Comparison of ENCODE assay signal across 1 cellular context in the genomic region with DNA sequence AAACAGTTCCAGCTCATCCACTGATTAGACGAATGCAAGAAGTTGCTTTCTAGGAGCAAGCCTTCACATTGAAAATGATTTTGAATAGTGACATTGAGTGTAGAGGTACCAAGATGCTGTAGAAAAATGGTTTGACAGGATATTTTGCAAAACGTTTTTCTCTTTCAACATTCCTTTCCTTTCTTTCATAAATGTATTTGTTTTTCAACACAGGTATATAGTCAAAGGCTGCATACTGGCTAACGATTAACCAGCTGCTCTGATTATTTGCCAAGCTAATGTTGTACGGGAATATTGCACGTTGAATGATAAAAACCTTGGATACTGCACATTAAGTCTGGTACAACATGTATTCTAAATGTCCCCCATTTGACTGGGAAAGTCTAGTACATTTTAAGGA.
TF ChIP-seq lines count a peak whose summit lies in the region.

No MANE protein-coding gene starts in this region.

TF ChIP-seq in HepG2, 621 proteins besides CTCF, POLR2A, EP300 and RAD21 (continued from another document and continues in another):
- TF ChIP-seq ZNF362 (CRISPR knock-in tag; IDR thresholded peaks at IDR 0.05; ENCODE audit: borderline replicate concordance) (no peak), ERF (CRISPR knock-in tag; IDR thresholded peaks at IDR 0.05) (no peak), ZFX (CRISPR knock-in tag; IDR thresholded peaks at IDR 0.05; ENCODE audit: low read depth) (no peak), ZNF616 (CRISPR knock-in tag; IDR thresholded peaks at IDR 0.05; ENCODE audit: low read depth) (no peak), ZKSCAN1 (IDR thresholded peaks at IDR 0.05; ENCODE audit: low read length) (no peak), ZNF879 (CRISPR knock-in tag; IDR thresholded peaks at IDR 0.05) (no peak), ZFP36L2 (CRISPR knock-in tag; IDR thresholded peaks at IDR 0.05) (no peak), ZFP90 (CRISPR knock-in tag; IDR thresholded peaks at IDR 0.05; ENCODE audit: borderline replicate concordance) (no peak), ZNF773 (CRISPR knock-in tag; IDR thresholded peaks at IDR 0.05; ENCODE audit: borderline replicate concordance) (no peak), BCL6 (CRISPR knock-in tag; IDR thresholded peaks at IDR 0.05) (peak; percentile 90), XBP1 (CRISPR knock-in tag; IDR thresholded peaks at IDR 0.05) (no peak), ZEB1 (IDR thresholded peaks at IDR 0.05; ENCODE audit: insufficient replicate concordance, low read depth) (no peak), KMT2A (CRISPR knock-in tag; IDR thresholded peaks at IDR 0.05) (no peak), ZBTB20 (CRISPR knock-in tag; IDR thresholded peaks at IDR 0.05; ENCODE audit: borderline replicate concordance, low read depth) (no peak), MEIS1 (CRISPR knock-in tag; IDR thresholded peaks at IDR 0.05; ENCODE audit: borderline replicate concordance) (no peak), ZNF703 (CRISPR knock-in tag; IDR thresholded peaks at IDR 0.05; ENCODE audit: borderline replicate concordance) (no peak), MIER2 (CRISPR knock-in tag; IDR thresholded peaks at IDR 0.05) (no peak), ZZZ3 (CRISPR knock-in tag; IDR thresholded peaks at IDR 0.05; ENCODE audit: borderline replicate concordance) (no peak), FOXK2 (IDR thresholded peaks at IDR 0.05) (no peak), SNAPC4 (CRISPR knock-in tag; IDR thresholded peaks at IDR 0.05) (no peak), ZNF317 (CRISPR knock-in tag; IDR thresholded peaks at IDR 0.05) (no peak), FOXJ3 (CRISPR knock-in tag; IDR thresholded peaks at IDR 0.05; ENCODE audit: borderline replicate concordance) (peak; percentile 67; the same call in 1 of the 2 replicates), KIAA2018 (CRISPR knock-in tag; IDR thresholded peaks at IDR 0.05; ENCODE audit: borderline replicate concordance) (no peak), SALL1 (CRISPR knock-in tag; IDR thresholded peaks at IDR 0.05) (peak; percentile 21; the same call in 1 of the 2 replicates), MIXL1 (CRISPR knock-in tag; IDR thresholded peaks at IDR 0.05) (peak; percentile 49; the same call in 1 of the 2 replicates), HMG20A (CRISPR knock-in tag; IDR thresholded peaks at IDR 0.05; ENCODE audit: borderline replicate concordance) (peak; percentile 89), ZBTB4 (CRISPR knock-in tag; IDR thresholded peaks at IDR 0.05; ENCODE audit: borderline replicate concordance) (no peak), ETV5 (CRISPR knock-in tag; IDR thresholded peaks at IDR 0.05; ENCODE audit: borderline replicate concordance) (no peak), ZBTB8A (CRISPR knock-in tag; IDR thresholded peaks at IDR 0.05; ENCODE audit: borderline replicate concordance, low read depth) (no peak), CEBPB (IDR thresholded peaks at IDR 0.05; ENCODE audit: borderline replicate concordance, low read depth, low read length) (peak; percentile 69; the same call in 1 of the 2 replicates), ZNF563 (CRISPR knock-in tag; IDR thresholded peaks at IDR 0.05) (no peak), NRL (CRISPR knock-in tag; IDR thresholded peaks at IDR 0.05; ENCODE audit: borderline replicate concordance) (no peak), ZNF713 (CRISPR knock-in tag; IDR thresholded peaks at IDR 0.05) (no peak)
- TF ChIP-seq, protein P1, sequence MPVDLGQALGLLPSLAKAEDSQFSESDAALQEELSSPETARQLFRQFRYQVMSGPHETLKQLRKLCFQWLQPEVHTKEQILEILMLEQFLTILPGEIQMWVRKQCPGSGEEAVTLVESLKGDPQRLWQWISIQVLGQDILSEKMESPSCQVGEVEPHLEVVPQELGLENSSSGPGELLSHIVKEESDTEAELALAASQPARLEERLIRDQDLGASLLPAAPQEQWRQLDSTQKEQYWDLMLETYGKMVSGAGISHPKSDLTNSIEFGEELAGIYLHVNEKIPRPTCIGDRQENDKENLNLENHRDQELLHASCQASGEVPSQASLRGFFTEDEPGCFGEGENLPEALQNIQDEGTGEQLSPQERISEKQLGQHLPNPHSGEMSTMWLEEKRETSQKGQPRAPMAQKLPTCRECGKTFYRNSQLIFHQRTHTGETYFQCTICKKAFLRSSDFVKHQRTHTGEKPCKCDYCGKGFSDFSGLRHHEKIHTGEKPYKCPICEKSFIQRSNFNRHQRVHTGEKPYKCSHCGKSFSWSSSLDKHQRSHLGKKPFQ (CRISPR knock-in tag; IDR thresholded peaks at IDR 0.05; ENCODE audit: insufficient replicate concordance) = no peak
- TF ChIP-seq, protein P2, sequence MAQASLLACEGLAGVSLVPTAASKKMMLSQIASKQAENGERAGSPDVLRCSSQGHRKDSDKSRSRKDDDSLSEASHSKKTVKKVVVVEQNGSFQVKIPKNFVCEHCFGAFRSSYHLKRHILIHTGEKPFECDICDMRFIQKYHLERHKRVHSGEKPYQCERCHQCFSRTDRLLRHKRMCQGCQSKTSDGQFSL (CRISPR knock-in tag; IDR thresholded peaks at IDR 0.05) = no peak
- TF ChIP-seq, protein P3, sequence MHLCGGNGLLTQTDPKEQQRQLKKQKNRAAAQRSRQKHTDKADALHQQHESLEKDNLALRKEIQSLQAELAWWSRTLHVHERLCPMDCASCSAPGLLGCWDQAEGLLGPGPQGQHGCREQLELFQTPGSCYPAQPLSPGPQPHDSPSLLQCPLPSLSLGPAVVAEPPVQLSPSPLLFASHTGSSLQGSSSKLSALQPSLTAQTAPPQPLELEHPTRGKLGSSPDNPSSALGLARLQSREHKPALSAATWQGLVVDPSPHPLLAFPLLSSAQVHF (CRISPR knock-in tag; IDR thresholded peaks at IDR 0.05) = no peak
- TF ChIP-seq, protein P4, sequence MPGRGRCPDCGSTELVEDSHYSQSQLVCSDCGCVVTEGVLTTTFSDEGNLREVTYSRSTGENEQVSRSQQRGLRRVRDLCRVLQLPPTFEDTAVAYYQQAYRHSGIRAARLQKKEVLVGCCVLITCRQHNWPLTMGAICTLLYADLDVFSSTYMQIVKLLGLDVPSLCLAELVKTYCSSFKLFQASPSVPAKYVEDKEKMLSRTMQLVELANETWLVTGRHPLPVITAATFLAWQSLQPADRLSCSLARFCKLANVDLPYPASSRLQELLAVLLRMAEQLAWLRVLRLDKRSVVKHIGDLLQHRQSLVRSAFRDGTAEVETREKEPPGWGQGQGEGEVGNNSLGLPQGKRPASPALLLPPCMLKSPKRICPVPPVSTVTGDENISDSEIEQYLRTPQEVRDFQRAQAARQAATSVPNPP (CRISPR knock-in tag; IDR thresholded peaks at IDR 0.05) = no peak
